ENCODE assay signal across 17 cellular contexts in the genomic region with DNA sequence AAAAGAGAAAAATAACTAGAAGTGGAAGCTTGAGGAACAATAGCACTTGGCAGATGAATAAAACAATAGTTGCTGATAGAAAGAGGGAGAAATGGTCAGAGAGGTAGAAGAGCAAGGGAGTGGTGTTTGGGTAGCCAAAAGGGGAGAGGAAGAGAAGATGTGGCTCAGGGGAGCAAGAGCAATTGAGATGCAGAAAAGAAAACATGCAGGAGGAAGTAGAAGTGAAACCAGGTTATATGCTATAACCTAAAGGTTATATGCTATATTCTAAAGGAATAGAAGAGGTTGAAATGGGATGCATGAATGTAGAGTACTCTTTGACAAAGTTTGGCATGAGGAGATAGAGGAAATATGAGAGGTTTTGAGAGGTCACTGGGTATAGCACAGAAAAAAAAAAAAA.
DNase-seq lines count a peak whose midpoint lies in the region; ATAC-seq lines count a peak whose summit lies in the region.
"Had no signal": no experiment of that assay in that cellular context is flagged by ENCODE, and none has a peak within 500 bp of the region (broad histone marks: within the 10 kb centered on the region; RNA-seq: fewer than 3 reads in every experiment).

No MANE protein-coding gene starts in this region.

- no peaks in the 10 kb centered on the region for H3K36me3 ChIP-seq in effector memory CD4-positive, alpha-beta T cell (ENCODE audit: control insufficient read depth, insufficient read depth, low read length)
- H3K36me3 ChIP-seq: SJSA1 had no signal

- no peaks in the 10 kb centered on the region for H3K27me3 ChIP-seq in effector memory CD4-positive, alpha-beta T cell (replicated peaks; ENCODE audit: control insufficient read depth, insufficient read depth, low read length, poor library complexity, severe bottlenecking)

- no peak overlapping the region for H3K27ac ChIP-seq in effector memory CD4-positive, alpha-beta T cell (ENCODE audit: insufficient read depth, low read length, poor library complexity, severe bottlenecking)
- H3K27ac ChIP-seq: SJSA1 had no signal

- H3K4me3 ChIP-seq in effector memory CD4-positive, alpha-beta T cell (ENCODE audit: insufficient read depth, low read depth, low read length, poor library complexity, severe bottlenecking): no peak overlapping the region
- H3K4me3 ChIP-seq: SJSA1 had no signal

- peak; percentile 51 for DNase-seq in NOMO-1 treated with DMSO at 0.1 percent for 48 hours (lab: John Stamatoyannopoulos, UW; ENCODE audit: unreplicated experiment)
- no peak for DNase-seq in left colon
- no peak for DNase-seq in effector memory CD4-positive, alpha-beta T cell
- DNase-seq in NCI-H1105 (lab: John Stamatoyannopoulos, UW): no peak
- no peak for DNase-seq in posterior vena cava (ENCODE audit: low spot score)
- DNase-seq: C1 segment of cervical spinal cord, IMR-90, Karpas-422, MM.1S, NCI-H1417, NCI-H187 treated with DMSO at 0.1 percent for 48 hours, NCI-H524, SW 1271 had no signal

- intact Hi-C loops in left colon (cut with DNase I, micrococcal nuclease): no loop called here
- intact Hi-C loops in posterior vena cava (cut with DNase I): no loop called here

- H3K9me3 ChIP-seq in effector memory CD4-positive, alpha-beta T cell (ENCODE audit: control insufficient read depth, low read length): no peaks in the 10 kb centered on the region
- H3K9me3 ChIP-seq: SJSA1 had no signal

- ATAC-seq in GM18868 (IDR thresholded peaks at IDR 0.05; ENCODE audit: unreplicated experiment) (peak; percentile 54), HG02885 (IDR thresholded peaks at IDR 0.05; ENCODE audit: poor library complexity, unreplicated experiment) (peak; percentile 45), left colon (peak; percentile 37), GM19452 (IDR thresholded peaks at IDR 0.05; ENCODE audit: unreplicated experiment) (no peak)

- H3K4me1 ChIP-seq in effector memory CD4-positive, alpha-beta T cell (ENCODE audit: control insufficient read depth, insufficient read depth, low read length, poor library complexity, severe bottlenecking): no peaks in the 10 kb centered on the region
- H3K4me1 ChIP-seq: SJSA1 had no signal
